ENCODE assay signal across 27 cellular contexts in genomic region chr18:45894818-45895217, GRCh38.
"Had no signal": no experiment of that assay in that cellular context is flagged by ENCODE, and none has a peak within 500 bp of the region (broad histone marks: within the 10 kb centered on the region; RNA-seq: fewer than 3 reads in every experiment).

No MANE protein-coding gene starts in this region.

- H3K4me3 ChIP-seq: MG63, SJSA1, SK-N-MC had no signal

- H3K27ac ChIP-seq: SJSA1, SK-N-MC had no signal

- H3K9me3 ChIP-seq: MG63, SJSA1 had no signal

- H3K4me1 ChIP-seq: SJSA1 had no signal

- H3K27me3 ChIP-seq: MG63, SJSA1 had no signal

- DNase-seq: IMR-90; Karpas-422; KG1; MG63; NCI-H1092; NCI-H1105 treated with DMSO at 0.1 percent for 48 hours; NCI-H1417 treated with DMSO at 0.1 percent for 48 hours; NCI-H146; NCI-H1694 treated with DMSO at 0.1 percent for 48 hours; NCI-H1930; NCI-H2081; NCI-H2107; NCI-H2171; NCI-H226; NCI-H446; NCI-H510A; NCI-H524 treated with DMSO at 0.1 percent for 48 hours; NCI-H69; NCI-H774; NK-92 treated with Interleukin-12 subunit alpha and Interleukin-12 subunit beta, amount 100 ng/mL, for 24 hours; PC-3; SHP77 treated with DMSO at 0.1 percent for 48 hours had no signal

- ATAC-seq: HepG2, Panc1, PC-3, Right ventricle myocardium inferior had no signal
